1 cellular context compared by ENCODE assay signal in genomic region chr7:24842029-24842428, GRCh38.
TF ChIP-seq lines count a peak whose summit lies in the region.

No MANE protein-coding gene starts in this region.

TF ChIP-seq in endothelial cell of umbilical vein, 7 proteins besides CTCF, POLR2A, EP300 and RAD21:
- no peak for TF ChIP-seq POLR2AphosphoS5 (IDR thresholded peaks at IDR 0.05; ENCODE audit: insufficient read depth, low read depth, low read length)
- TF ChIP-seq FOS (IDR thresholded peaks at IDR 0.05; ENCODE audit: borderline replicate concordance, insufficient read depth, low read length) = no peak
- no peak for TF ChIP-seq MYC (IDR thresholded peaks at IDR 0.05; ENCODE audit: low read depth, low read length)
- no peak for TF ChIP-seq JUN (IDR thresholded peaks at IDR 0.05; ENCODE audit: borderline replicate concordance, insufficient read depth, insufficient read length, low read depth)
- TF ChIP-seq EZH2 (IDR thresholded peaks at IDR 0.05; ENCODE audit: borderline replicate concordance, low read depth, low read length, severe bottlenecking) = no peak
- no peak for TF ChIP-seq GATA2 (IDR thresholded peaks at IDR 0.05; ENCODE audit: insufficient read depth, insufficient read length, low read depth, low read length)
- no peak for TF ChIP-seq MAX (IDR thresholded peaks at IDR 0.05; ENCODE audit: insufficient read depth, insufficient read length)
